ENCODE assay signal across 24 cellular contexts in genomic region chr6:169846286-169847056, GRCh38.
DNase-seq lines count a peak whose midpoint lies in the region; ATAC-seq and TF ChIP-seq lines count a peak whose summit lies in the region.
"Had no signal": no experiment of that assay in that cellular context is flagged by ENCODE, and none has a peak within 500 bp of the region (broad histone marks: within the 10 kb centered on the region; RNA-seq: fewer than 3 reads in every experiment).

No MANE protein-coding gene starts in this region.

- no peaks in the 10 kb centered on the region for H3K9me3 Mint-ChIP-seq in H9
- no peaks in the 10 kb centered on the region for H3K9me3 Mint-ChIP-seq in activated T-helper 1 cell treated with anti-CD3 and anti-CD28 coated beads, Interleukin-12 subunit alpha, Interleukin-12 subunit beta, Interleukin-2, Interleukin-4 antibody, amounts not matched to agents 30 ng/mL and 10 ng/mL and 1 ng/mL, durations not matched to agents 14 hours and 24 hours and 36 hours
- no peaks in the 10 kb centered on the region for H3K9me3 Mint-ChIP-seq in activated CD4-positive, alpha-beta T cell treated with anti-CD3 and anti-CD28 coated beads, Interleukin-2, amount 10 ng/mL, durations not matched to agents 24 days and 14 days
- H3K9me3 Mint-ChIP-seq: CD8-positive, alpha-beta memory T cell had no signal

- no peak overlapping the region for H2BK20ac ChIP-seq in H9 (ENCODE audit: low read depth, low read length, poor library complexity, severe bottlenecking)

- no peaks in the 10 kb centered on the region; a peak in 1 of 7 replicates for H3K36me3 Mint-ChIP-seq in H9 (ENCODE audit: insufficient read depth in 1 of 3, low read depth in 3 of 3)
- no peaks in the 10 kb centered on the region for H3K36me3 Mint-ChIP-seq in activated T-helper 1 cell treated with anti-CD3 and anti-CD28 coated beads, Interleukin-12 subunit alpha, Interleukin-12 subunit beta, Interleukin-2, Interleukin-4 antibody, amounts not matched to agents 30 ng/mL and 10 ng/mL and 1 ng/mL, durations not matched to agents 14 hours and 24 hours and 36 hours (ENCODE audit: low read depth)
- no peaks in the 10 kb centered on the region for H3K36me3 Mint-ChIP-seq in activated CD4-positive, alpha-beta T cell treated with anti-CD3 and anti-CD28 coated beads, Interleukin-2, amount 10 ng/mL, durations not matched to agents 24 days and 14 days (ENCODE audit: low read depth)
- H3K36me3 Mint-ChIP-seq: CD8-positive, alpha-beta memory T cell had no signal

- H3K27ac ChIP-seq in H9 (ENCODE audit: insufficient read length, low read depth, low read length), result no peak overlapping the region
- H3K27ac ChIP-seq: C4-2B, GM23248 had no signal

- H3K27me3 Mint-ChIP-seq in H9 (ENCODE audit: low read depth), result peaks cover 7% of the 10 kb centered on the region
- H3K27me3 Mint-ChIP-seq in activated T-helper 1 cell treated with anti-CD3 and anti-CD28 coated beads, Interleukin-12 subunit alpha, Interleukin-12 subunit beta, Interleukin-2, Interleukin-4 antibody, amounts not matched to agents 30 ng/mL and 10 ng/mL and 1 ng/mL, durations not matched to agents 14 hours and 24 hours and 36 hours (ENCODE audit: insufficient read depth), result peaks cover 3% of the 10 kb centered on the region
- H3K27me3 Mint-ChIP-seq in activated CD4-positive, alpha-beta T cell treated with anti-CD3 and anti-CD28 coated beads, Interleukin-2, amount 10 ng/mL, durations not matched to agents 24 days and 14 days, result peaks cover 2% of the 10 kb centered on the region

- H3K4ac ChIP-seq in H9 (ENCODE audit: low read depth, low read length), result no peak overlapping the region

- H2BK15ac ChIP-seq in H9 (ENCODE audit: low read depth, low read length), result no peak overlapping the region

- intact Hi-C loops in sciatic nerve (cut with DNase I), result no loop called here
- intact Hi-C loops in activated T-helper 1 cell treated with anti-CD3 and anti-CD28 coated beads, Interleukin-12 subunit alpha, Interleukin-12 subunit beta, Interleukin-2, Interleukin-4 antibody, amounts not matched to agents 30 ng/mL and 10 ng/mL and 1 ng/mL, durations not matched to agents 14 hours and 24 hours and 36 hours (cut with micrococcal nuclease), result no loop called here
- intact Hi-C loops in activated CD4-positive, alpha-beta T cell treated with anti-CD3 and anti-CD28 coated beads, Interleukin-2, amount 10 ng/mL, durations not matched to agents 24 days and 14 days (cut with micrococcal nuclease), result no loop called here

- H3K18ac ChIP-seq in H9 (ENCODE audit: insufficient read length, low read depth, low read length), result no peak overlapping the region

- TF ChIP-seq CTCF in H9 (conservative IDR thresholded peaks at IDR 0.05), result no peak

- no peak overlapping the region for H2AFZ ChIP-seq in H9 (ENCODE audit: low read length)
- H2AFZ ChIP-seq: GM23248 had no signal

- H3K9me3 ChIP-seq in H9 (ENCODE audit: control insufficient read depth, low read depth, low read length), result no peaks in the 10 kb centered on the region

- no peaks in the 10 kb centered on the region for H3K4me1 ChIP-seq in H9 (ENCODE audit: insufficient read depth, low read length)

- no peak overlapping the region for H2BK5ac ChIP-seq in H9 (ENCODE audit: insufficient read length, low read length)

- H3T11ph ChIP-seq in H9 (ENCODE audit: low read length), result no peak overlapping the region

- no peak overlapping the region for H2BK12ac ChIP-seq in H9 (ENCODE audit: insufficient read length, low read depth, low read length)

- no peak overlapping the region for H2BK120ac ChIP-seq in H9 (ENCODE audit: low read depth, low read length, poor library complexity, severe bottlenecking)

- H4K91ac ChIP-seq in H9 (ENCODE audit: insufficient read length, low read depth, low read length), result no peak overlapping the region

- no peaks in the 10 kb centered on the region for H3K23me2 ChIP-seq in H9 (ENCODE audit: insufficient read length, low read depth, low read length, poor library complexity, severe bottlenecking)

- no peak overlapping the region for H3K23ac ChIP-seq in H9 (ENCODE audit: insufficient read length, low read depth, low read length)

- H3K27ac Mint-ChIP-seq in H9, result no peak overlapping the region
- no peak overlapping the region for H3K27ac Mint-ChIP-seq in activated T-helper 1 cell treated with anti-CD3 and anti-CD28 coated beads, Interleukin-12 subunit alpha, Interleukin-12 subunit beta, Interleukin-2, Interleukin-4 antibody, amounts not matched to agents 30 ng/mL and 10 ng/mL and 1 ng/mL, durations not matched to agents 14 hours and 24 hours and 36 hours
- H3K27ac Mint-ChIP-seq in activated CD4-positive, alpha-beta T cell treated with anti-CD3 and anti-CD28 coated beads, Interleukin-2, amount 10 ng/mL, durations not matched to agents 24 days and 14 days, result no peak overlapping the region

- no peak overlapping the region for H4K5ac ChIP-seq in H9 (ENCODE audit: insufficient read length, low read depth, low read length)

- no peaks in the 10 kb centered on the region for H4K20me1 ChIP-seq in H9 (ENCODE audit: control insufficient read depth, insufficient read depth, insufficient read length)

- H3K56ac ChIP-seq in H9 (ENCODE audit: insufficient read length, low read depth, low read length), result no peak overlapping the region

- no peak for ATAC-seq in sciatic nerve
- ATAC-seq: HCT116 had no signal

- no peak overlapping the region for H3K4me3 Mint-ChIP-seq in H9
- H3K4me3 Mint-ChIP-seq in activated T-helper 1 cell treated with anti-CD3 and anti-CD28 coated beads, Interleukin-12 subunit alpha, Interleukin-12 subunit beta, Interleukin-2, Interleukin-4 antibody, amounts not matched to agents 30 ng/mL and 10 ng/mL and 1 ng/mL, durations not matched to agents 14 hours and 24 hours and 36 hours, result no peak overlapping the region
- no peak overlapping the region for H3K4me3 Mint-ChIP-seq in activated CD4-positive, alpha-beta T cell treated with anti-CD3 and anti-CD28 coated beads, Interleukin-2, amount 10 ng/mL, durations not matched to agents 24 days and 14 days

- peak; percentile 51 for DNase-seq in activated effector memory CD4-positive, alpha-beta T cell treated with anti-CD3 and anti-CD28 coated beads, Interleukin-2, amount 50 U/mL, for 16 hours
- no peak for DNase-seq in activated effector memory CD4-positive, alpha-beta T cell treated with Interleukin-2 at 50 U/mL for 16 hours
- DNase-seq in H9 (peak; percentile 14), mesenteric fat pad (ENCODE audit: low spot score) (peak; percentile 83), sciatic nerve (ENCODE audit: low spot score) (peak; percentile 36), NCI-H524 treated with DMSO at 0.1 percent for 48 hours (lab: John Stamatoyannopoulos, UW) (no peak)
- DNase-seq in activated T-helper 1 cell treated with anti-CD3 and anti-CD28 coated beads, Interleukin-12 subunit alpha, Interleukin-12 subunit beta, Interleukin-2, Interleukin-4 antibody, amounts not matched to agents 30 ng/mL and 10 ng/mL and 1 ng/mL, durations not matched to agents 14 hours and 24 hours and 36 hours (ENCODE audit: low spot score), result no peak
- no peak for DNase-seq in activated CD4-positive, alpha-beta T cell treated with anti-CD3 and anti-CD28 coated beads, Interleukin-2, amount 10 ng/mL, durations not matched to agents 24 days and 14 days
- DNase-seq: 8988T; Calu3; CD8-positive, alpha-beta memory T cell; DMS153; GM23248; Karpas-422; MV-4-11; NCI-H1105 treated with DMSO at 0.1 percent for 48 hours; NCI-H2029 treated with DMSO at 0.1 percent for 48 hours; NCI-H2171; NCI-H345; NCI-H524; OCI-M1; SHP77 had no signal

- no peaks in the 10 kb centered on the region for H3K79me2 ChIP-seq in H9 (ENCODE audit: insufficient read depth, low read length)

- H2AK5ac ChIP-seq in H9 (ENCODE audit: insufficient read length, low read length), result no peak overlapping the region

- H4K8ac ChIP-seq in H9 (replicated peaks; ENCODE audit: insufficient read length, low read depth, low read length), result no peak overlapping the region

- H3K9ac ChIP-seq in H9 (ENCODE audit: extremely low read depth, insufficient read length, low read length), result no peak overlapping the region
- H3K9ac ChIP-seq: GM23248 had no signal

- no peaks in the 10 kb centered on the region for H3K27me3 ChIP-seq in H9 (ENCODE audit: insufficient read depth, low read length)

- no peak overlapping the region for H3K4me2 ChIP-seq in H9 (ENCODE audit: insufficient read depth, insufficient read length, low read length)

- H3K79me1 ChIP-seq in H9 (ENCODE audit: insufficient read depth, low read depth, low read length, poor library complexity, severe bottlenecking), result no peaks in the 10 kb centered on the region

- no CpG with 5 or more reads among the region's 17 CpGs for WGBS in H9 (ENCODE audit: extremely low coverage, insufficient read length, low lambda C conversion rate)

- peaks cover 0 to 4% of the 10 kb centered on the region in 2 experiments; a peak in 3 of 4 replicates for H3K4me1 Mint-ChIP-seq in H9
- no peaks in the 10 kb centered on the region for H3K4me1 Mint-ChIP-seq in activated T-helper 1 cell treated with anti-CD3 and anti-CD28 coated beads, Interleukin-12 subunit alpha, Interleukin-12 subunit beta, Interleukin-2, Interleukin-4 antibody, amounts not matched to agents 30 ng/mL and 10 ng/mL and 1 ng/mL, durations not matched to agents 14 hours and 24 hours and 36 hours (ENCODE audit: low read depth)
- H3K4me1 Mint-ChIP-seq in activated CD4-positive, alpha-beta T cell treated with anti-CD3 and anti-CD28 coated beads, Interleukin-2, amount 10 ng/mL, durations not matched to agents 24 days and 14 days, result no peaks in the 10 kb centered on the region

- H3K14ac ChIP-seq in H9 (ENCODE audit: insufficient read depth, low read length), result no peak overlapping the region

Comparison
In these comparisons a context has a peak if more than half of its experiments do, and no peak if none do; other contexts are left out.
1. DNase-seq: peak in activated effector memory CD4-positive, alpha-beta T cell treated with anti-CD3 and anti-CD28 coated beads, Interleukin-2, amount 50 U/mL, for 16 hours (single experiment), H9 (single experiment), mesenteric fat pad (single experiment) and sciatic nerve (single experiment); none in activated effector memory CD4-positive, alpha-beta T cell treated with Interleukin-2 at 50 U/mL for 16 hours (single experiment), NCI-H524 treated with DMSO at 0.1 percent for 48 hours (single experiment), activated T-helper 1 cell treated with anti-CD3 and anti-CD28 coated beads, Interleukin-12 subunit alpha, Interleukin-12 subunit beta, Interleukin-2, Interleukin-4 antibody, amounts not matched to agents 30 ng/mL and 10 ng/mL and 1 ng/mL, durations not matched to agents 14 hours and 24 hours and 36 hours (single experiment) and activated CD4-positive, alpha-beta T cell treated with anti-CD3 and anti-CD28 coated beads, Interleukin-2, amount 10 ng/mL, durations not matched to agents 24 days and 14 days (single experiment).